Comparison of ENCODE assay signal across 1 cellular context in genomic region chr15:78910836-78911235, GRCh38.
A peak's percentile ranks its signal among the peaks of the same experiment; 100 is the strongest.
TF ChIP-seq lines count a peak whose summit lies in the region.

No MANE protein-coding gene starts in this region.

TF ChIP-seq in HepG2, 621 proteins besides CTCF, POLR2A, EP300 and RAD21:
- TF ChIP-seq ATF6 (CRISPR knock-in tag; conservative IDR thresholded peaks at IDR 0.05) = no peak
- TF ChIP-seq RBM22 (optimal IDR thresholded peaks at IDR 0.05; ENCODE audit: low read length) = peak; percentile 12
- no peak for TF ChIP-seq ZBTB34 (CRISPR knock-in tag; IDR thresholded peaks at IDR 0.05)
